ENCODE assay signal across 17 cellular contexts in the genomic region with DNA sequence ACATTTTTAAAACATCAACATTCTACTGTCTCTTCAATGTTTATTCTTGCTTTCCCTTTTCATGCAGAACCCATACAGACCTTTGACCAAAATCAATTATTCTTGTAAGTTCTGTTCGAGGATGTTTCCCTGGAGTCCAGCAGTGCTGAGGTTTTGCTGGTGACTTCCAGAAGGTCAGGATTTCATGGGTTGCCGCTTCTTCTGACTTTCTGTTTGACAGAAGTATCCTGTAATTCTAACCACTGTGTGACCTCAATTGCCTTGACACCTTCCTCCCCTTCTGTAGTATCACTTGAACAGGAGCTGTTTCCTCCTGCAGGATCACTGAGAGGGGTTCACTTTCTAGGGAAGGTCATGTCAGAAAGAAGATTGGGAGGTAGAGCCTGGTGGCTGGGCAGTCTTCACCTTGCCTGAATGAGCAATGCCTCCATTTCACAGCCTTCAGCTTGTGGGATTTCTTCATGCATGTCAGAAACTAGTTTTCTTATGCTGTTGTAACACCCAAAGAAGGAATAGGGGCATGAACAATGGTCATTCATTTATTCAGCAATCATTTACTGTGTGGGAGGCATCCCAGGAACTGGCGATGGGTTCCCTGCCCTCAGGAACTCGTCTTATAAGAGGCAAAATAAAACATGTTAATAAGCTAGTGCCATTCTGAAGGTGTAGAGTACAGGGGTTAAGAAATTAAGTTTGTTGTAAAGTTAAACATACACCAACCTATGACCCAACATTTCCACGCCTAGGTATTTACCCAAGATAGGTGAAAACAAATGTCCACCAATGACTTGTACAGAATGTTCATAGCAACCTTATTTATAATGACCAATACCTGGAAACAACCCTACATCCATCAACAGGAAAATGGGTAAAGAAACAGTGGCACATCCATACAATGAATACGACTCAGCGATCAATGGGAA.
DNase-seq lines count a peak whose midpoint lies in the region; ATAC-seq, FAIRE-seq and TF ChIP-seq lines count a peak whose summit lies in the region.
"Had no signal": no experiment of that assay in that cellular context is flagged by ENCODE, and none has a peak within 500 bp of the region (broad histone marks: within the 10 kb centered on the region; RNA-seq: fewer than 3 reads in every experiment).

No MANE protein-coding gene starts in this region.

- TF ChIP-seq POLR2A in GM12892 (IDR thresholded peaks at IDR 0.05; ENCODE audit: low read depth, low read length) = no peak
- no peak for TF ChIP-seq POLR2A in esophagus squamous epithelium (IDR thresholded peaks at IDR 0.05)
- TF ChIP-seq POLR2A in H54 (IDR thresholded peaks at IDR 0.05; ENCODE audit: low read depth, low read length) = no peak

- H3K27me3 Mint-ChIP-seq in neural progenitor cell (ENCODE audit: insufficient read depth, low read depth) = peaks cover 3% of the 10 kb centered on the region
- H3K27me3 Mint-ChIP-seq in stimulated activated naive B cell treated with anti-CD40 and anti-IgM and Interleukin-4, amounts not matched to agents 10 μg/mL and 1 μg/mL and 100 μg/mL, for 72 hours = peaks cover 56 to 58% of the 10 kb centered on the region in 2 donors

- H3K9ac ChIP-seq in neural progenitor cell = no peak overlapping the region

- H3F3A ChIP-seq in PC-9 (ENCODE audit: insufficient read depth, low read depth) (peaks cover 19% of the 10 kb centered on the region), neural progenitor cell (ENCODE audit: low read depth) (peaks cover 27% of the 10 kb centered on the region)

- DNase-seq in GM12892 (ENCODE audit: insufficient read length) (no peak), PC-9 (no peak), esophagus squamous epithelium (lab: John Stamatoyannopoulos, UW) (no peak), neural progenitor cell (ENCODE audit: low spot score) (no peak), H54 (ENCODE audit: insufficient read length, low spot score) (no peak), WERI-Rb-1 (no peak), COLO829 (ENCODE audit: low spot score) (no peak)
- DNase-seq in stimulated activated naive B cell treated with anti-CD40 and anti-IgM and Interleukin-4, amounts not matched to agents 10 μg/mL and 1 μg/mL and 100 μg/mL, for 72 hours = no peak
- DNase-seq: activated T-cell treated with anti-CD3 and anti-CD28 coated beads for 4 hours; amniotic stem cell; BE2C; NCI-H187; NK-92 treated with Interleukin-12 subunit alpha and Interleukin-12 subunit beta, amount 100 ng/mL, for 24 hours; psoas muscle; stimulated activated CD4-positive, alpha-beta T cell treated with anti-CD3 and anti-CD28 coated beads, Interleukin-2, amount 100 ng/mL, for 48 hours; stimulated activated naive CD8-positive, alpha-beta T cell treated with anti-CD3 and anti-CD28 coated beads, Interleukin-15, Interleukin-2, amounts not matched to agents 100 U/mL and 50 U/mL, for 24 hours had no signal

- peak overlapping the region; percentile 92; the same call in 1 of the 2 replicates for H3K4me3 ChIP-seq in PC-9
- no peak overlapping the region for H3K4me3 ChIP-seq in esophagus squamous epithelium
- H3K4me3 ChIP-seq in neural progenitor cell = no peak overlapping the region
- no peak overlapping the region for H3K4me3 ChIP-seq in WERI-Rb-1 (ENCODE audit: low read depth, low read length)
- H3K4me3 ChIP-seq: psoas muscle had no signal

- no peak for ATAC-seq in stimulated activated naive B cell treated with anti-CD40 and anti-IgM and Interleukin-4, amounts not matched to agents 10 μg/mL and 1 μg/mL and 100 μg/mL, for 72 hours (replicated peaks)
- ATAC-seq: activated CD4-positive, CD25-positive, alpha-beta regulatory T cell treated with anti-CD3 and anti-CD28 coated beads, Interleukin-2, amount 50 U/mL, for 24 hours; psoas muscle; stimulated activated naive CD8-positive, alpha-beta T cell treated with anti-CD3 and anti-CD28 coated beads, Interleukin-15, Interleukin-2, amounts not matched to agents 100 U/mL and 50 U/mL, for 24 hours had no signal

- H3K79me2 ChIP-seq in PC-9 (ENCODE audit: low read depth) (peaks cover 89% of the 10 kb centered on the region), neural progenitor cell (ENCODE audit: low read depth) (peaks cover 70% of the 10 kb centered on the region)

- WGBS in esophagus squamous epithelium, 2 donors = 78 to 80% methylated on average over 7 of the region's 7 CpGs

- H3K4me2 ChIP-seq in PC-9 (peak overlapping the region; percentile 92), neural progenitor cell (no peak overlapping the region)

- H3K36me3 ChIP-seq in PC-9 (ENCODE audit: low read depth) = no peaks in the 10 kb centered on the region
- no peaks in the 10 kb centered on the region for H3K36me3 ChIP-seq in esophagus squamous epithelium
- H3K36me3 ChIP-seq in neural progenitor cell = no peaks in the 10 kb centered on the region
- H3K36me3 ChIP-seq in WERI-Rb-1 = no peaks in the 10 kb centered on the region
- H3K36me3 ChIP-seq: BE2C had no signal

- H3K4me3 Mint-ChIP-seq in neural progenitor cell = peak overlapping the region; percentile 97
- no peak overlapping the region for H3K4me3 Mint-ChIP-seq in stimulated activated naive B cell treated with anti-CD40 and anti-IgM and Interleukin-4, amounts not matched to agents 10 μg/mL and 1 μg/mL and 100 μg/mL, for 72 hours

- BruUV-seq in PC-9 (replicated peaks; lab: Mats Ljungman, UMichigan) = no TSS peak

- no peaks in the 10 kb centered on the region for H4K20me1 ChIP-seq in PC-9 (ENCODE audit: insufficient read depth)
- H4K20me1 ChIP-seq in neural progenitor cell (ENCODE audit: low read depth) = peaks cover 89% of the 10 kb centered on the region

- peaks cover 83% of the 10 kb centered on the region for H3K4me1 Mint-ChIP-seq in neural progenitor cell
- H3K4me1 Mint-ChIP-seq in stimulated activated naive B cell treated with anti-CD40 and anti-IgM and Interleukin-4, amounts not matched to agents 10 μg/mL and 1 μg/mL and 100 μg/mL, for 72 hours = peaks cover 9 to 23% of the 10 kb centered on the region in 2 donors

- H3K27me3 ChIP-seq in PC-9 (ENCODE audit: insufficient read depth, low read depth) = no peaks in the 10 kb centered on the region
- peaks cover 0 to 51% (median 0%) of the 10 kb centered on the region in 4 donors for H3K27me3 ChIP-seq in esophagus squamous epithelium
- peaks cover 7% of the 10 kb centered on the region for H3K27me3 ChIP-seq in neural progenitor cell
- no peaks in the 10 kb centered on the region for H3K27me3 ChIP-seq in WERI-Rb-1 (ENCODE audit: insufficient read depth, low read depth, severe bottlenecking)
- H3K27me3 ChIP-seq: BE2C had no signal

- H3K27ac ChIP-seq in PC-9 = 0 out of 2 replicates have a peak overlapping the region, but pooled peaks have one; percentile 78
- H3K27ac ChIP-seq in esophagus squamous epithelium = peak overlapping the region in 3 of 4 donors; percentile 23 to 79 (median 39)
- no peak overlapping the region for H3K27ac ChIP-seq in neural progenitor cell
- no peak overlapping the region for H3K27ac ChIP-seq in WERI-Rb-1
- H3K27ac ChIP-seq: psoas muscle had no signal

- intact Hi-C loops in PC-9 (cut with micrococcal nuclease; ENCODE audit: unreplicated experiment) (no loop called here), esophagus squamous epithelium (cut with DNase I) (no loop called here)

- no peaks in the 10 kb centered on the region for H3K9me2 ChIP-seq in PC-9 (ENCODE audit: insufficient read depth)

- no peak overlapping the region for H3K27ac Mint-ChIP-seq in neural progenitor cell
- no peak overlapping the region for H3K27ac Mint-ChIP-seq in stimulated activated naive B cell treated with anti-CD40 and anti-IgM and Interleukin-4, amounts not matched to agents 10 μg/mL and 1 μg/mL and 100 μg/mL, for 72 hours

- H3K4me1 ChIP-seq in PC-9 (replicated peaks; ENCODE audit: insufficient read depth) (peaks cover 48% of the 10 kb centered on the region), esophagus squamous epithelium (peaks cover 7 to 42% (median 9%) of the 10 kb centered on the region in 3 donors), neural progenitor cell (peaks cover 59% of the 10 kb centered on the region)

- H3K9me3 ChIP-seq in PC-9 (ENCODE audit: insufficient read depth, low read depth) (no peaks in the 10 kb centered on the region), esophagus squamous epithelium (no peaks in the 10 kb centered on the region), neural progenitor cell (ENCODE audit: low read depth) (no peaks in the 10 kb centered on the region), WERI-Rb-1 (ENCODE audit: severe bottlenecking) (no peaks in the 10 kb centered on the region)
- H3K9me3 ChIP-seq: BE2C, psoas muscle had no signal

- H3K36me3 Mint-ChIP-seq in neural progenitor cell = peaks cover 3% of the 10 kb centered on the region
- peaks cover 0 to 2% of the 10 kb centered on the region in 2 donors for H3K36me3 Mint-ChIP-seq in stimulated activated naive B cell treated with anti-CD40 and anti-IgM and Interleukin-4, amounts not matched to agents 10 μg/mL and 1 μg/mL and 100 μg/mL, for 72 hours

- H2AFZ ChIP-seq in PC-9 (no peak overlapping the region), neural progenitor cell (replicated peaks) (no peak overlapping the region)

- CTCF ChIA-PET in PC-9 (lab: Charles Lee) = no interaction called here

- POLR2A ChIA-PET in PC-9 (lab: Charles Lee; ENCODE audit: unreplicated experiment) = no interaction called here

- peak; percentile 76 for FAIRE-seq in GM12892 (lab: Jason Lieb, UNC)
- FAIRE-seq in H54 (lab: Jason Lieb, UNC) = no peak

- no peaks in the 10 kb centered on the region for H3K9me3 Mint-ChIP-seq in neural progenitor cell
- no peaks in the 10 kb centered on the region for H3K9me3 Mint-ChIP-seq in stimulated activated naive B cell treated with anti-CD40 and anti-IgM and Interleukin-4, amounts not matched to agents 10 μg/mL and 1 μg/mL and 100 μg/mL, for 72 hours

- TF ChIP-seq CTCF in PC-9 (conservative IDR thresholded peaks at IDR 0.05) (no peak), esophagus squamous epithelium (IDR thresholded peaks at IDR 0.05) (no peak), neural progenitor cell (IDR thresholded peaks at IDR 0.05) (no peak), WERI-Rb-1 (IDR thresholded peaks at IDR 0.05; ENCODE audit: low read depth, low read length) (no peak)

Comparison
In these comparisons a context has a peak if more than half of its experiments do, and no peak if none do; other contexts are left out.
1. H3K27ac ChIP-seq: peak in PC-9 (single experiment) and esophagus squamous epithelium (3 of 4); none in neural progenitor cell (single experiment) and WERI-Rb-1 (single experiment).